Comparison of ENCODE assay signal across 11 cellular contexts in the genomic region with DNA sequence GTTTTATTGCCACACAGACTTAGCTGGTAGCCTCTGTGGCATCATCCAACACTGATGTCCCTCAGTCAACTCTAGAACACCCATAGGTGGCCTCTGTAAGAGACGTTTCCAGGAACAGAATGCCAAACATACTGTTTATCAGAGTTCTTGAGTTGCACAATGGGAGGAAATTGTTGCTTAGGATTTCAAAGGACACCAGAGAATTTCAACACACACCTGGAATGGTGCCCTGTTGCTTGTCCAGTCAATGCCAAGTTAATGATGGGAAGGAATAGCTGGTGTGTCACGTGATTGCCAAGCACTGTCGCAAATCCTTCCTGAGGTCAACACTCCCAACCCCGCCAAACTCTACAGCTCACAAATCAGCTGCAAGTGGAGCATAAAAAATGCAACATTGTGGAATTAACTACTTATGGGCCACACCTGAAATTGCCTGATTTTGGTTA. TPM values are rescaled to one million over a fixed set of nuclear protein-coding genes. Genes with fewer than 3 reads are reported as not detected.
DNase-seq lines count a peak whose midpoint lies in the region; ATAC-seq and TF ChIP-seq lines count a peak whose summit lies in the region.
"Had no signal": no experiment of that assay in that cellular context is flagged by ENCODE, and none has a peak within 500 bp of the region (broad histone marks: within the 10 kb centered on the region; RNA-seq: fewer than 3 reads in every experiment).

No MANE protein-coding gene starts in this region.

- CTCF ChIA-PET in RWPE1 (lab: Yijun Ruan, JAX): interaction anchor here (0.9 kb wide), 1 partner anchor 554 kb away, joined by 3 read pairs; no protein-coding TSS in a partner anchor

- no peaks in the 10 kb centered on the region for H3K4me1 Mint-ChIP-seq in natural killer cell

- H3K27me3 Mint-ChIP-seq in natural killer cell (ENCODE audit: low read depth in 2 of 2): peaks cover 2 to 22% of the 10 kb centered on the region in 2 donors

- TF ChIP-seq CTCF in RWPE1 (conservative IDR thresholded peaks at IDR 0.05; ENCODE audit: low read depth) (no peak), gastroesophageal sphincter (IDR thresholded peaks at IDR 0.05) (no peak), natural killer cell (IDR thresholded peaks at IDR 0.05) (no peak)

- peak; percentile 42 for DNase-seq in RWPE1 (ENCODE audit: low spot score)
- peak; percentile 91 for DNase-seq in posterior vena cava (ENCODE audit: low spot score)
- no peak for DNase-seq in NCI-H2081 (lab: John Stamatoyannopoulos, UW)
- no peak for DNase-seq in NOMO-1 treated with dmso at 0.1 percent for 144 hours (lab: John Stamatoyannopoulos, UW; ENCODE audit: unreplicated experiment)
- DNase-seq in HuH-7 (ENCODE audit: low spot score): no peak
- no peak for DNase-seq in natural killer cell
- DNase-seq: activated CD8-positive, alpha-beta memory T cell treated with anti-CD3 and anti-CD28 coated beads for 24 hours; NCI-H524 treated with DMSO at 0.1 percent for 48 hours; nucleus accumbens had no signal

- H3K4me3 Mint-ChIP-seq in natural killer cell: no peak overlapping the region

- no peaks in the 10 kb centered on the region for H3K9me3 Mint-ChIP-seq in natural killer cell

- TF ChIP-seq EP300 in gastroesophageal sphincter (IDR thresholded peaks at IDR 0.05): no peak

- no peak overlapping the region for H2AFZ ChIP-seq in ACC112 (ENCODE audit: low read length, unreplicated experiment)

- peak; percentile 91 for ATAC-seq in gastroesophageal sphincter
- no peak for ATAC-seq in natural killer cell

- POLR2A ChIA-PET in RWPE1 (lab: Yijun Ruan, JAX; ENCODE audit: low non-redundant PET): no interaction called here

- H3K27ac Mint-ChIP-seq in natural killer cell: no peak overlapping the region

- no peaks in the 10 kb centered on the region for H3K9me3 ChIP-seq in gastroesophageal sphincter

- H3K4me3 ChIP-seq in ACC112 (ENCODE audit: low read depth, low read length) (no peak overlapping the region), gastroesophageal sphincter (no peak overlapping the region)

- WGBS in gastroesophageal sphincter (ENCODE audit: low coverage in 1 of 2), 2 donors: 26 to 62% methylated on average over 3 to 4 of the region's 4 CpGs

- intact Hi-C loops in posterior vena cava (cut with DNase I): no loop called here
- intact Hi-C loops in natural killer cell (cut with micrococcal nuclease): no loop called here

- H3K27ac ChIP-seq in ACC112 (ENCODE audit: low read depth, low read length) (peak overlapping the region; percentile 75), RWPE1 (no peak overlapping the region; the same call in 1 of the 2 replicates), gastroesophageal sphincter (peak overlapping the region in 2 of 4 donors; percentile 10 to 24)

- no peaks in the 10 kb centered on the region for H3K36me3 ChIP-seq in ACC112 (ENCODE audit: insufficient read depth, low read length)
- no peaks in the 10 kb centered on the region for H3K36me3 ChIP-seq in gastroesophageal sphincter

- H3K36me3 Mint-ChIP-seq in natural killer cell: no peaks in the 10 kb centered on the region

- peaks cover 14% of the 10 kb centered on the region for H3K4me1 ChIP-seq in ACC112 (ENCODE audit: control insufficient read depth, insufficient read depth, low read length, unreplicated experiment)
- H3K4me1 ChIP-seq in gastroesophageal sphincter: no peaks in the 10 kb centered on the region

- H3K79me2 ChIP-seq in ACC112 (ENCODE audit: control insufficient read depth, insufficient read depth, low read length, unreplicated experiment): no peaks in the 10 kb centered on the region

- no peak for TF ChIP-seq POLR2A in gastroesophageal sphincter (IDR thresholded peaks at IDR 0.05)

- H3K27me3 ChIP-seq in ACC112 (ENCODE audit: insufficient read depth, low read length) (no peaks in the 10 kb centered on the region), gastroesophageal sphincter (no peaks in the 10 kb centered on the region)

RNA-seq across cellular contexts. Expression of gene DUSP23, which starts 28.6 kb away (rescaled TPM):
- total RNA-seq in gastroesophageal sphincter: 10 to 100 TPM; 45.9 to 64.3 (median 56.4) TPM
- total RNA-seq in posterior vena cava: 10 to 100 TPM; 36.0 to 36.9 TPM
- total RNA-seq in natural killer cell: 10 to 100 TPM; 18.6 to 22.1 (median 21.1) TPM

RNA-seq across cellular contexts. Expression of gene CRP, which starts 37.8 kb away (rescaled TPM):
- under 1 TPM in 1 of 4 donors, not detected in 3; 0.27 TPM for total RNA-seq in gastroesophageal sphincter
- under 1 TPM; 0.33 to 0.65 TPM for total RNA-seq in posterior vena cava
- not detected for total RNA-seq in natural killer cell

RNA-seq across cellular contexts. Expression of gene FCRL6, which starts 50.0 kb away (rescaled TPM):
- total RNA-seq in gastroesophageal sphincter: 1 to 10 TPM in 1 of 4 donors, under 1 TPM in 2, not detected in 1; 0.62 to 1.9 (median 0.94) TPM
- total RNA-seq in posterior vena cava: under 1 TPM; 0.29 to 0.42 TPM
- 100 to 1,000 TPM; 138 to 309 (median 298) TPM for total RNA-seq in natural killer cell

Comparison
In these comparisons a context has a peak if more than half of its experiments do, and no peak if none do; other contexts are left out.
1. DNase-seq: peak in RWPE1 (single experiment) and posterior vena cava (single experiment); none in NCI-H2081 (0 of 2), NOMO-1 treated with dmso at 0.1 percent for 144 hours (single experiment), HuH-7 (single experiment) and natural killer cell (single experiment).
2. RNA of gene FCRL6, which starts 50.0 kb away (total RNA-seq): 138 to 309 TPM in natural killer cell; 0.62 to 1.9 TPM in gastroesophageal sphincter and 0.29 to 0.42 TPM in posterior vena cava; every median in the first group is over 10 times any median in the second.